ENCODE assay signal across 20 cellular contexts in the genomic region with DNA sequence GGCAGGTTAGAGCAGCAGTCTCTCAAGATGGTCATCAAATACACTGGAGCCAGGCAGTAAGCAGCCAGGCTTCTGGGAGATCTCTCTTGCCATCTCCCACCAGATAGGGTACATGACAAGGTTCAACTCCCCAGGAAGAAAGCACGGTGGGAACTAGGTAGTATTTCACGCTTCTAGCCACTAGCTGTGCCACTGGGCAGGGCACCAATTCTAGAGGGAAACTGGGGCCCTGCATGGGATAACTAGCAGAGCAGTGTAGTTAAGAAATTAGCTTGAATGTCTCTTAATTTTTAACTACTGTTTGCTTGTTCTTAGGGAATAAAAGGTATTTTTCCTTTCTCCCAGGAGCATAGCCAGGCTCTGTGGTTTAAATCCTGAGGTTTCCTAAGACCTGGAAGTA. TPM values are rescaled to one million over a fixed set of nuclear protein-coding genes. Genes with fewer than 3 reads are reported as not detected.
DNase-seq lines count a peak whose midpoint lies in the region; ATAC-seq, FAIRE-seq and TF ChIP-seq lines count a peak whose summit lies in the region.
"Had no signal": no experiment of that assay in that cellular context is flagged by ENCODE, and none has a peak within 500 bp of the region (broad histone marks: within the 10 kb centered on the region; RNA-seq: fewer than 3 reads in every experiment).

No MANE protein-coding gene starts in this region.

- H3K4me1 ChIP-seq in K562 (replicated peaks in 1 of 2; ENCODE audit: control insufficient read depth in 2 of 2, insufficient read depth in 2 of 2, low read length in 2 of 2), result no peaks in the 10 kb centered on the region; a peak in 1 of 5 replicates
- peaks cover 0 to 6% (median 0%) of the 10 kb centered on the region in 4 donors for H3K4me1 ChIP-seq in esophagus muscularis mucosa
- peaks cover 0 to 90% (median 22%) of the 10 kb centered on the region in 4 donors for H3K4me1 ChIP-seq in right lobe of liver
- no peaks in the 10 kb centered on the region for H3K4me1 ChIP-seq in upper lobe of right lung
- no peaks in the 10 kb centered on the region for H3K4me1 ChIP-seq in A673 (ENCODE audit: insufficient read depth, low read length, poor library complexity, severe bottlenecking)
- H3K4me1 ChIP-seq: BE2C had no signal

- ATAC-seq in K562, result no peak
- ATAC-seq in right lobe of liver, result peak; percentile 22 to 55 (median 49)
- ATAC-seq in upper lobe of right lung, result peak; percentile 49
- ATAC-seq in HG02938 (IDR thresholded peaks at IDR 0.05; ENCODE audit: unreplicated experiment), result no peak

- BruUV-seq in K562 (replicated peaks; lab: Mats Ljungman, UMichigan), result no TSS peak
- BruUV-seq in A673 (replicated peaks; lab: Mats Ljungman, UMichigan), result no TSS peak

- WGBS in K562 (ENCODE audit: insufficient coverage, low coverage, missing lambda C conversion rate), result 10% methylated on average over 2 of the region's 2 CpGs
- WGBS in esophagus muscularis mucosa, result 43% methylated on average over 2 of the region's 2 CpGs
- 13% methylated on average over 2 of the region's 2 CpGs for WGBS in right lobe of liver (ENCODE audit: insufficient coverage, low coverage, low lambda C conversion rate, missing lambda C conversion rate)

- no peak overlapping the region for H3K4me2 ChIP-seq in K562 (ENCODE audit: insufficient read depth, low read length)

- H3K9me3 ChIP-seq in K562 (replicated peaks; ENCODE audit: control insufficient read depth, insufficient read depth, low read depth, low read length), result no peaks in the 10 kb centered on the region; the same call in 1 of the 2 replicates
- H3K9me3 ChIP-seq in esophagus muscularis mucosa, result no peaks in the 10 kb centered on the region
- H3K9me3 ChIP-seq in right lobe of liver, result no peaks in the 10 kb centered on the region
- H3K9me3 ChIP-seq in upper lobe of right lung, result no peaks in the 10 kb centered on the region
- H3K9me3 ChIP-seq in A673 (ENCODE audit: low read depth, low read length, poor library complexity, severe bottlenecking), result no peaks in the 10 kb centered on the region
- H3K9me3 ChIP-seq: BE2C had no signal

- TF ChIP-seq CTCF in K562 (IDR thresholded peaks at IDR 0.05 in 2 of 3, conservative IDR thresholded peaks at IDR 0.05 in 1 of 3; ENCODE audit: insufficient read depth in 2 of 3, low read depth in 1 of 3, low read length in 3 of 3), result no peak
- TF ChIP-seq CTCF in esophagus muscularis mucosa (IDR thresholded peaks at IDR 0.05), result no peak
- TF ChIP-seq CTCF in right lobe of liver (IDR thresholded peaks at IDR 0.05), result no peak
- TF ChIP-seq CTCF in upper lobe of right lung (IDR thresholded peaks at IDR 0.05), result no peak
- TF ChIP-seq CTCF in A673 (conservative IDR thresholded peaks at IDR 0.05; ENCODE audit: low read depth, low read length), result no peak

- H4K20me1 ChIP-seq in K562 (replicated peaks; ENCODE audit: control insufficient read depth, insufficient read depth, low read length), result no peaks in the 10 kb centered on the region

- H2AFZ ChIP-seq in K562 (ENCODE audit: low read depth, low read length), result peak overlapping the region; percentile 68; the same call in 1 of the 2 replicates

- H3K9me1 ChIP-seq in K562 (ENCODE audit: control insufficient read depth, insufficient read depth, low read length), result no peaks in the 10 kb centered on the region

- in situ Hi-C loops in K562 (cut with MboI), result no loop called here

- intact Hi-C loops in K562 (cut with micrococcal nuclease) (no loop called here), esophagus muscularis mucosa (cut with DNase I) (no loop called here), right lobe of liver (cut with DNase I) (no loop called here), upper lobe of right lung (cut with DNase I) (no loop called here), A673 (cut with micrococcal nuclease; ENCODE audit: unreplicated experiment) (no loop called here)

- FAIRE-seq in K562 (lab: Jason Lieb, UNC), result no peak
- FAIRE-seq: D721Med, G401.6, GM12891 had no signal

- CTCF ChIA-PET in K562 (lab: Yijun Ruan, JAX; ENCODE audit: low intra/inter-chr PET ratio), result no interaction called here
- CTCF ChIA-PET in A673 (lab: Charles Lee), result no interaction called here

- H3K36me3 ChIP-seq in K562 (ENCODE audit: control insufficient read depth, insufficient read depth, low read length) (no peaks in the 10 kb centered on the region), esophagus muscularis mucosa (no peaks in the 10 kb centered on the region), right lobe of liver (peaks cover 0 to 11% (median 0%) of the 10 kb centered on the region in 4 donors), upper lobe of right lung (no peaks in the 10 kb centered on the region), A673 (ENCODE audit: insufficient read depth, low read length, poor library complexity, severe bottlenecking) (no peaks in the 10 kb centered on the region)

- TF ChIP-seq EP300 in K562 (IDR thresholded peaks at IDR 0.05; ENCODE audit: low read length) (no peak), esophagus muscularis mucosa (IDR thresholded peaks at IDR 0.05) (no peak)

- DNase-seq in K562 (ENCODE audit: extremely low read depth in 1 of 4, low spot score in 3 of 4) (no peak), esophagus muscularis mucosa (ENCODE audit: extremely low spot score) (peak; percentile 66), right lobe of liver (no peak), upper lobe of right lung (no peak), A673 (ENCODE audit: low spot score) (no peak)
- no peak for DNase-seq in activated T-cell treated with anti-CD3 and anti-CD28 coated beads, Interleukin-2, amount 50 U/mL, for 1 hour
- DNase-seq: BE2C; CD4-positive, alpha-beta memory T cell; DMS153; DMS79 treated with DMSO at 0.1 percent for 48 hours; EL; GOT3; H9; IMR-90; KG1 had no signal

- H3K9ac ChIP-seq in K562 (ENCODE audit: insufficient read depth in 1 of 2, low read depth in 2 of 2, low read length in 2 of 2), result no peak overlapping the region

- no peaks in the 10 kb centered on the region for H3K27me3 ChIP-seq in K562 (ENCODE audit: control insufficient read depth in 2 of 2, insufficient read depth in 2 of 2, low read length in 2 of 2)
- H3K27me3 ChIP-seq in esophagus muscularis mucosa, result no peaks in the 10 kb centered on the region
- no peaks in the 10 kb centered on the region for H3K27me3 ChIP-seq in right lobe of liver
- H3K27me3 ChIP-seq in upper lobe of right lung, result no peaks in the 10 kb centered on the region
- no peaks in the 10 kb centered on the region for H3K27me3 ChIP-seq in A673 (replicated peaks; ENCODE audit: insufficient read depth, low read depth, low read length, poor library complexity)
- H3K27me3 ChIP-seq: BE2C had no signal

- no peak for TF ChIP-seq POLR2A in K562 (conservative IDR thresholded peaks at IDR 0.05)
- no peak for TF ChIP-seq POLR2A in esophagus muscularis mucosa (IDR thresholded peaks at IDR 0.05; ENCODE audit: low read depth)
- TF ChIP-seq POLR2A in right lobe of liver (IDR thresholded peaks at IDR 0.05), result no peak

- POLR2A ChIA-PET in K562 (lab: Yijun Ruan, JAX), result interaction anchor here (0.6 kb wide), 1 partner anchor 88 kb away, joined by 3 read pairs; no protein-coding TSS in a partner anchor
- POLR2A ChIA-PET in A673 (lab: Charles Lee; ENCODE audit: low non-redundant PET), result no interaction called here

- no peak overlapping the region for H3K4me3 ChIP-seq in K562
- H3K4me3 ChIP-seq in esophagus muscularis mucosa, result no peak overlapping the region
- no peak overlapping the region for H3K4me3 ChIP-seq in right lobe of liver
- no peak overlapping the region for H3K4me3 ChIP-seq in upper lobe of right lung
- no peak overlapping the region for H3K4me3 ChIP-seq in A673 (ENCODE audit: low read depth, low read length, poor library complexity, severe bottlenecking)

- H3K27ac ChIP-seq in K562 (ENCODE audit: extremely low read depth, low read depth, low read length) (no peak overlapping the region), esophagus muscularis mucosa (replicated peaks in 1 of 4) (no peak overlapping the region), right lobe of liver (no peak overlapping the region), upper lobe of right lung (no peak overlapping the region), A673 (ENCODE audit: low read depth, low read length, poor library complexity, severe bottlenecking) (no peak overlapping the region)
- H3K27ac ChIP-seq: C4-2B had no signal

- H3K79me2 ChIP-seq in K562 (ENCODE audit: control insufficient read depth, insufficient read depth, low read length), result no peaks in the 10 kb centered on the region

- TF ChIP-seq RAD21 in K562 (CRISPR knock-in tag; conservative IDR thresholded peaks at IDR 0.05 in 1 of 2, IDR thresholded peaks at IDR 0.05 in 1 of 2), result no peak

TF ChIP-seq in K562, 482 proteins besides CTCF, POLR2A, EP300 and RAD21 (continues in another document):
- TF ChIP-seq ZNF778 (CRISPR knock-in tag; IDR thresholded peaks at IDR 0.05) (no peak), SREBF2 (CRISPR knock-in tag; IDR thresholded peaks at IDR 0.05) (no peak), TCF3 (CRISPR knock-in tag; IDR thresholded peaks at IDR 0.05) (no peak), PRPF4 (IDR thresholded peaks at IDR 0.05; ENCODE audit: insufficient read depth, low read depth, low read length, poor library complexity, severe bottlenecking) (no peak)

RNA-seq across cellular contexts. Expression of gene GPAM, which starts 7.7 kb away (rescaled TPM):
- 6.7 and 13.0 TPM in 2 replicates for total RNA-seq in K562 (2011; cell fraction: chromatin; rRNA removed; ENCODE audit: low replicate concordance)
- 4.3 and 4.5 TPM in 2 replicates for total RNA-seq in K562 (2011; cell fraction: nucleolus; rRNA removed)
- total RNA-seq in K562 (2011; cell fraction: nucleoplasm; rRNA removed), result 7.0 and 10.5 TPM in 2 replicates
- total RNA-seq in K562 (2014; rRNA removed) (3.9 and 4.3 TPM in 2 replicates), K562 (2014; rRNA removed; fragmentation: Illumina TruSeq; extraction: Trizol) (7.4 and 8.1 TPM in 2 replicates), K562 (2015; rRNA removed; fragmentation: Illumina TruSeq; extraction: Trizol) (7.0 and 7.5 TPM in 2 replicates), K562 (2021) (7.2 and 8.0 TPM in 2 replicates), esophagus muscularis mucosa (1 to 10 TPM; 4.5 to 7.2 (median 6.5) TPM), right lobe of liver (100 to 1,000 TPM in 2 of 6 experiments, 10 to 100 TPM in 4; 78.8 to 340 (median 90.3) TPM), upper lobe of right lung (34.0 TPM), A673 (2021) (18.1 and 20.8 TPM in 2 replicates)
- polyA plus RNA-seq in K562 (2011; rRNA removed) (5.3 and 7.1 TPM in 2 replicates), K562 (2014; fragmentation: Illumina TruSeq; extraction: Trizol) (4.8 and 5.5 TPM in 2 replicates), K562 (2014; fragmentation: Nextera tagmentation; extraction: Ambion mirVana) (1 to 10 TPM; 3.5 to 4.6 TPM), K562 (2014; rRNA removed) (3.9 and 4.0 TPM in 2 replicates)
- 1.9 and 2.6 TPM in 2 replicates for polyA plus RNA-seq in K562 (2011; cell fraction: cytosol; rRNA removed)
- 6.6 and 8.9 TPM in 2 replicates for polyA plus RNA-seq in K562 (2011; cell fraction: nucleus; rRNA removed)
- 2.0 and 3.4 TPM in 2 replicates for polyA plus RNA-seq in K562 (2012)
- polyA minus RNA-seq in K562 (2011; rRNA and poly(A)+ RNA removed), result 11.2 and 11.7 TPM in 2 replicates
- polyA minus RNA-seq in K562 (2011; cell fraction: cytosol; rRNA and poly(A)+ RNA removed), result 2.7 and 3.8 TPM in 2 replicates
- 6.1 and 10.1 TPM in 2 replicates for polyA minus RNA-seq in K562 (2011; cell fraction: nucleus; rRNA and poly(A)+ RNA removed)

Comparison
In these comparisons a context has a peak if more than half of its experiments do, and no peak if none do; other contexts are left out.
1. ATAC-seq: peak in right lobe of liver (4 of 4) and upper lobe of right lung (single experiment); none in K562 (single experiment) and HG02938 (single experiment).